In the genomic region with DNA sequence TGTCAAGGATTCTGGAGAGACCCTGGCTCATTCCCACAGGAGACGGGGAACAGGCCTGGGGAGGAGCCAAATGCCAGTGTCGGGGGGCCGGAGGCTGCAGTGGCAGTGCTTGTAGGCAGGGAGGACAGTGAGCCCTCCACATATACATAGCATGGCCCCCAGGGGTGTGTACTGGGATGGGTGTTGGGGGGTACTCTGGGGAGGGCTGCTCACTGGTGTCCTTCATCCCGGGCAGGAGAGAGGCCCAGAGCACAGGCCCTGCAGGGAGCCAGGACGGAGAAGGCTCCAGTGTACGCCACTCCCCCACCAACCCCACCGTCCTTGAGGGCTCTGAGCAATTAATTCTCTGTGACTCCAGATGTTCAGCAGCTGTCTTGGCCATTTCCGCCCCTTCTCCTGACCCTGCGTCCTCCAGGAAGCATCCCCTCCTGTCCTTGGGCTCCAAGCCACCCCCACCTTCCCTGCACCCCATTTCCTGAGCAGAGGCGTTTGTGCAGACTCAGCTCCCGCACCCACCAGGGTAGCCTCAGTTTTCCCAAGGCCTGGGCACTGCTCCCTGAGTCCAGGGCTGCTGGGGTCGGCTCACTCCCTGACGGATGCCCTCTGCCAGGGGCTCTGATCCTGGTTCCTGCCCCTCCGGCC, we compare ENCODE assay signal across 8 cellular contexts. TPM values are rescaled to one million over a fixed set of nuclear protein-coding genes. Genes with fewer than 3 reads are reported as not detected.
DNase-seq lines count a peak whose midpoint lies in the region; ATAC-seq and TF ChIP-seq lines count a peak whose summit lies in the region.
"Had no signal": no experiment of that assay in that cellular context is flagged by ENCODE, and none has a peak within 500 bp of the region (broad histone marks: within the 10 kb centered on the region; RNA-seq: fewer than 3 reads in every experiment).

No MANE protein-coding gene starts in this region.

- H3K9me3 ChIP-seq in RWPE2 (ENCODE audit: severe bottlenecking) (no peaks in the 10 kb centered on the region), left ventricle myocardium inferior (replicated peaks) (no peaks in the 10 kb centered on the region)
- no peaks in the 10 kb centered on the region for H3K9me3 ChIP-seq in CD4-positive, alpha-beta memory T cell (ENCODE audit: control insufficient read depth in 1 of 2, low read length in 2 of 2)

- H3K4me3 Mint-ChIP-seq in CD4-positive, alpha-beta memory T cell: peak overlapping the region in 2 of 8 donors; percentile 25 to 57

- H3K27ac Mint-ChIP-seq in CD4-positive, alpha-beta memory T cell: peak overlapping the region in 2 of 7 donors; percentile 21 to 42

- H3K36me3 Mint-ChIP-seq in CD4-positive, alpha-beta memory T cell: peaks cover 0 to 6% of the 10 kb centered on the region in 2 donors

- H3K4me3 ChIP-seq in RWPE2 (ENCODE audit: severe bottlenecking) (no peak overlapping the region), left ventricle myocardium inferior (peak overlapping the region; percentile 14)
- H3K4me3 ChIP-seq in CD4-positive, alpha-beta memory T cell (ENCODE audit: low read length in 2 of 2): no peak overlapping the region

- DNase-seq in RWPE2 (ENCODE audit: low spot score) (peak; percentile 86), left ventricle myocardium inferior (peak; percentile 55), substantia nigra (lab: John Stamatoyannopoulos, UW) (no peak), RKO (ENCODE audit: low spot score) (no peak)
- DNase-seq in activated T-cell treated with anti-CD3 and anti-CD28 coated beads, Interleukin-2, amount 50 U/mL, for 1 hour: no peak
- no peak for DNase-seq in CD4-positive, alpha-beta memory T cell
- DNase-seq: mammary epithelial cell, NCI-H1105 had no signal

- H3K27me3 ChIP-seq in RWPE2 (ENCODE audit: insufficient read depth, poor library complexity, severe bottlenecking): peaks cover 38% of the 10 kb centered on the region
- no peaks in the 10 kb centered on the region for H3K27me3 ChIP-seq in left ventricle myocardium inferior (ENCODE audit: low read depth)
- no peaks in the 10 kb centered on the region for H3K27me3 ChIP-seq in CD4-positive, alpha-beta memory T cell (ENCODE audit: insufficient read depth, low read length)

- CTCF ChIA-PET in CD4-positive, alpha-beta memory T cell (lab: Charles Lee; ENCODE audit: partially characterized antibody): no interaction called here

- no peaks in the 10 kb centered on the region for H3K4me1 ChIP-seq in RWPE2 (ENCODE audit: insufficient read depth, poor library complexity, severe bottlenecking)
- H3K4me1 ChIP-seq in left ventricle myocardium inferior: peaks cover 74% of the 10 kb centered on the region
- H3K4me1 ChIP-seq in CD4-positive, alpha-beta memory T cell (ENCODE audit: insufficient read depth, low read length): peaks cover 28% of the 10 kb centered on the region

- H3K9me3 Mint-ChIP-seq in CD4-positive, alpha-beta memory T cell: no peaks in the 10 kb centered on the region

- POLR2A ChIA-PET in CD4-positive, alpha-beta memory T cell (lab: Charles Lee; ENCODE audit: partially characterized antibody): interaction anchor here (1.0 kb wide), 1 partner anchor 119 kb away, joined by 3 read pairs; no protein-coding TSS in a partner anchor

- intact Hi-C loops in left ventricle myocardium inferior (cut with micrococcal nuclease): no loop called here
- intact Hi-C loops in CD4-positive, alpha-beta memory T cell (cut with micrococcal nuclease): no loop called here

- peaks cover 7 to 30% (median 19%) of the 10 kb centered on the region in 4 donors for H3K4me1 Mint-ChIP-seq in CD4-positive, alpha-beta memory T cell

- H3K27ac ChIP-seq in RWPE2 (ENCODE audit: poor library complexity, severe bottlenecking): no peak overlapping the region
- H3K27ac ChIP-seq in left ventricle myocardium inferior (replicated peaks): peak overlapping the region; percentile 96
- peak overlapping the region; percentile 42 for H3K27ac ChIP-seq in substantia nigra (ENCODE audit: low read depth, low read length, poor library complexity, severe bottlenecking)
- no peak overlapping the region for H3K27ac ChIP-seq in CD4-positive, alpha-beta memory T cell (ENCODE audit: low read depth, low read length)

- peaks cover 6% of the 10 kb centered on the region; the same call in 1 of the 2 replicates for H3K36me3 ChIP-seq in RWPE2 (ENCODE audit: low read depth)
- peaks cover 13% of the 10 kb centered on the region for H3K36me3 ChIP-seq in left ventricle myocardium inferior
- H3K36me3 ChIP-seq in CD4-positive, alpha-beta memory T cell (ENCODE audit: insufficient read depth, low read length): no peaks in the 10 kb centered on the region

- peak; percentile 11 for ATAC-seq in RWPE2 (ENCODE audit: low read depth)

- no peaks in the 10 kb centered on the region for H3K27me3 Mint-ChIP-seq in CD4-positive, alpha-beta memory T cell

- no peak for TF ChIP-seq CTCF in RWPE2 (IDR thresholded peaks at IDR 0.05; ENCODE audit: poor library complexity, severe bottlenecking)
- no peak for TF ChIP-seq CTCF in left ventricle myocardium inferior (IDR thresholded peaks at IDR 0.05; ENCODE audit: borderline replicate concordance)

RNA-seq across cellular contexts. Expression of a gene that starts 3.4 kb away (rescaled TPM):
- not detected for total RNA-seq in left ventricle myocardium inferior
- not detected for total RNA-seq in CD4-positive, alpha-beta memory T cell
- polyA plus RNA-seq in CD4-positive, alpha-beta memory T cell: not detected
- total RNA-seq: mammary epithelial cell had no signal
- polyA plus RNA-seq: mammary epithelial cell had no signal

RNA-seq across cellular contexts. Expression of a gene that starts 7.2 kb away (rescaled TPM):
- 72.0 TPM for total RNA-seq in left ventricle myocardium inferior
- total RNA-seq in CD4-positive, alpha-beta memory T cell: 10 to 100 TPM; 44.4 to 44.9 TPM
- polyA plus RNA-seq in CD4-positive, alpha-beta memory T cell: 10 to 100 TPM; 66.4 to 76.1 TPM

RNA-seq across cellular contexts. Expression of a gene that starts 26.8 kb away (rescaled TPM):
- 13.6 TPM for total RNA-seq in left ventricle myocardium inferior
- under 1 TPM; 0.28 to 0.87 TPM for total RNA-seq in CD4-positive, alpha-beta memory T cell
- polyA plus RNA-seq in CD4-positive, alpha-beta memory T cell: under 1 TPM in 1 of 2 donors, not detected in 1; 0.09 TPM

RNA-seq across cellular contexts. Expression of a gene that starts 37.1 kb away (rescaled TPM):
- 42.8 TPM for total RNA-seq in left ventricle myocardium inferior
- 10 to 100 TPM; 53.3 to 54.4 TPM for total RNA-seq in CD4-positive, alpha-beta memory T cell
- polyA plus RNA-seq in CD4-positive, alpha-beta memory T cell: 1 to 10 TPM; 4.9 to 9.2 TPM

Comparison
In these comparisons a context has a peak if more than half of its experiments do, and no peak if none do; other contexts are left out.
1. DNase-seq: peak in RWPE2 (single experiment) and left ventricle myocardium inferior (single experiment); none in substantia nigra (0 of 49), RKO (single experiment), activated T-cell treated with anti-CD3 and anti-CD28 coated beads, Interleukin-2, amount 50 U/mL, for 1 hour (single experiment) and CD4-positive, alpha-beta memory T cell (0 of 5).
2. H3K27ac ChIP-seq: peak in left ventricle myocardium inferior (single experiment) and substantia nigra (single experiment); none in RWPE2 (single experiment) and CD4-positive, alpha-beta memory T cell (single experiment).